7 cellular contexts compared by ENCODE assay signal in the genomic region with DNA sequence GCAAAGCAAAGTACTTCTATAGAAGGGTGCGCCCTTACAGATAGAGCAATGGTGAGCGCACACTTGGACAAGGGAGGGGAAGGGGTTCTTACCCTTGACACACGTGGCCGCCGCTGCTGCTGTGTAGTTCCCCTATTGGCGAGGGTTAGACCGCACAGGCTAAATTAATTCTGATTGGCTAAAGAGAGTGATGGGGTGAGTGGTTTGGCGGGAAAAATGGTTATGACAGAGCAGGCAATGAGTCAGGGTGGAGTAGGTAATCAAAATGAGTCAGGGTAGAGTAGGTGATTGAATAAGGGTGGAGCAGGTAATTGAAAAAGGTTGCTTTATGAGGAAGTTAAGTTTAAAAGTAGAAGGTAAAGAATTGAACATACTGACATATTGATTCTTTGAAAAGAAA.
DNase-seq lines count a peak whose midpoint lies in the region; ATAC-seq, FAIRE-seq and TF ChIP-seq lines count a peak whose summit lies in the region.
"Not testable (repeated sequence)": the region's sequence is repeated elsewhere in the genome, so short reads cannot be mapped to it uniquely, and the experiment has no call there.

No MANE protein-coding gene starts in this region.

- not testable (repeated sequence) for BruUV-seq in Calu3 (replicated peaks; lab: Mats Ljungman, UMichigan); K562 (replicated peaks; lab: Mats Ljungman, UMichigan)

- not testable (repeated sequence) for H3K9me1 ChIP-seq in K562 (ENCODE audit: control insufficient read depth, insufficient read depth, low read length); keratinocyte (ENCODE audit: control insufficient read depth, extremely low read depth, insufficient read depth, low read length)

- not testable (repeated sequence) for TF ChIP-seq CTCF in Calu3 (IDR thresholded peaks at IDR 0.05; ENCODE audit: unreplicated experiment); NB4 (IDR thresholded peaks at IDR 0.05; ENCODE audit: low read depth, low read length); K562 (IDR thresholded peaks at IDR 0.05 in 2 of 3, conservative IDR thresholded peaks at IDR 0.05 in 1 of 3; ENCODE audit: insufficient read depth in 2 of 3, low read depth in 1 of 3, low read length in 3 of 3); keratinocyte (optimal IDR thresholded peaks at IDR 0.05 in 1 of 3, IDR thresholded peaks at IDR 0.05 in 1 of 3, conservative IDR thresholded peaks at IDR 0.05 in 1 of 3; ENCODE audit: extremely low read depth in 1 of 3, insufficient read depth in 2 of 3, low read length in 3 of 3)

- TF ChIP-seq POLR2A in NB4 (IDR thresholded peaks at IDR 0.05; ENCODE audit: extremely low read depth, insufficient read length); K562 (conservative IDR thresholded peaks at IDR 0.05): not testable (repeated sequence)

- H3K27me3 ChIP-seq in K562 (ENCODE audit: control insufficient read depth in 2 of 2, insufficient read depth in 2 of 2, low read length in 2 of 2); keratinocyte (ENCODE audit: control insufficient read depth, extremely low read depth, insufficient read depth, low read length); small intestine (ENCODE audit: control insufficient read depth in 2 of 2, insufficient read depth in 2 of 2, low read length in 2 of 2): not testable (repeated sequence)

- not testable (repeated sequence) for H3K4me3 ChIP-seq in NB4 (ENCODE audit: low read depth, low read length); K562; keratinocyte (ENCODE audit: control insufficient read depth in 2 of 3, extremely low read depth in 1 of 3, insufficient read depth in 2 of 3, low read depth in 1 of 3, low read length in 3 of 3); small intestine (ENCODE audit: low read depth in 1 of 2, low read length in 2 of 2)

- not testable (repeated sequence) for H3K27ac ChIP-seq in K562 (ENCODE audit: extremely low read depth, low read depth, low read length); small intestine (ENCODE audit: low read depth in 1 of 2, low read length in 1 of 2)
- H3K27ac ChIP-seq in keratinocyte (ENCODE audit: control insufficient read depth, insufficient read depth, low read length): peak overlapping the region; percentile 13

- not testable (repeated sequence) for H3K36me3 Mint-ChIP-seq in Calu3 (ENCODE audit: insufficient read depth, unreplicated experiment)

- not testable (repeated sequence) for TF ChIP-seq RAD21 in K562 (CRISPR knock-in tag; conservative IDR thresholded peaks at IDR 0.05 in 1 of 2, IDR thresholded peaks at IDR 0.05 in 1 of 2)

- not testable (repeated sequence) for H3K36me3 ChIP-seq in K562 (ENCODE audit: control insufficient read depth, insufficient read depth, low read length); keratinocyte (ENCODE audit: control insufficient read depth in 2 of 2, extremely low read depth in 1 of 2, insufficient read depth in 2 of 2, low read length in 2 of 2); small intestine (ENCODE audit: control insufficient read depth in 2 of 2, insufficient read depth in 2 of 2, low read length in 2 of 2)

- H3K9me3 Mint-ChIP-seq in Calu3 (ENCODE audit: low read depth, unreplicated experiment): not testable (repeated sequence)

- not testable (repeated sequence) for H3K4me3 Mint-ChIP-seq in Calu3 (ENCODE audit: low read depth, unreplicated experiment)

- ATAC-seq in K562: peak; percentile 46; the same call in 2 of the 3 replicates

- peaks cover 58% of the 10 kb centered on the region for H3K4me1 Mint-ChIP-seq in Calu3 (ENCODE audit: low read depth, unreplicated experiment)

- not testable (repeated sequence) for H3K4me2 ChIP-seq in K562 (ENCODE audit: insufficient read depth, low read length); keratinocyte (ENCODE audit: control insufficient read depth, extremely low read depth, insufficient read depth, low read depth, low read length)

- in situ Hi-C loops in K562 (cut with MboI): not testable (repeated sequence)

- not testable (repeated sequence) for H2AFZ ChIP-seq in K562 (ENCODE audit: low read depth, low read length); keratinocyte (ENCODE audit: control insufficient read depth, low read length)

- H3K4me1 ChIP-seq in K562 (replicated peaks in 1 of 2; ENCODE audit: control insufficient read depth in 2 of 2, insufficient read depth in 2 of 2, low read length in 2 of 2); keratinocyte (ENCODE audit: control insufficient read depth, extremely low read depth, insufficient read depth, low read length); small intestine (ENCODE audit: control insufficient read depth in 2 of 2, insufficient read depth in 1 of 2, low read depth in 1 of 2, low read length in 1 of 2): not testable (repeated sequence)

- POLR2A ChIA-PET in K562 (lab: Yijun Ruan, JAX): not testable (repeated sequence)

- H4K20me1 ChIP-seq in K562 (replicated peaks; ENCODE audit: control insufficient read depth, insufficient read depth, low read length); keratinocyte (ENCODE audit: control insufficient read depth, extremely low read depth, insufficient read depth, low read length): not testable (repeated sequence)

- dilution Hi-C loops in keratinocyte (cut with MboI; ENCODE audit: extremely low pct_ligation_motif_present, low sequenced_read_pairs): not testable (repeated sequence)

- 57% methylated on average over 8 of the region's 8 CpGs for WGBS in K562 (ENCODE audit: insufficient coverage, low coverage, missing lambda C conversion rate)
- WGBS in small intestine, 3 donors: 88 to 93% (median 92%) methylated on average over 8 of the region's 8 CpGs

- intact Hi-C loops in Calu3 (cut with micrococcal nuclease; ENCODE audit: unreplicated experiment); K562 (cut with micrococcal nuclease): not testable (repeated sequence)

- H3K9ac ChIP-seq in K562 (ENCODE audit: insufficient read depth in 1 of 2, low read depth in 2 of 2, low read length in 2 of 2); keratinocyte (ENCODE audit: control insufficient read depth, extremely low read depth, insufficient read depth, low read length): not testable (repeated sequence)

- CTCF ChIA-PET in Calu3 (lab: Charles Lee); K562 (lab: Yijun Ruan, JAX; ENCODE audit: low intra/inter-chr PET ratio): not testable (repeated sequence)

- peak overlapping the region; percentile 40 for H3K27ac Mint-ChIP-seq in Calu3 (ENCODE audit: unreplicated experiment)

- H3K79me2 ChIP-seq in K562 (ENCODE audit: control insufficient read depth, insufficient read depth, low read length) (peaks cover 53% of the 10 kb centered on the region), keratinocyte (ENCODE audit: control insufficient read depth, insufficient read depth, low read length) (peaks cover 70% of the 10 kb centered on the region)

- not testable (repeated sequence) for H3K9me3 ChIP-seq in K562 (replicated peaks; ENCODE audit: control insufficient read depth, insufficient read depth, low read depth, low read length); keratinocyte (ENCODE audit: control insufficient read depth, low read depth, low read length); small intestine (ENCODE audit: control insufficient read depth, low read depth)

- not testable (repeated sequence) for TF ChIP-seq EP300 in K562 (IDR thresholded peaks at IDR 0.05; ENCODE audit: low read length)

- not testable (repeated sequence) for FAIRE-seq in K562 (lab: Jason Lieb, UNC); keratinocyte (lab: Jason Lieb, UNC); small intestine (lab: Jason Lieb, UNC)

- H3K27me3 Mint-ChIP-seq in Calu3 (ENCODE audit: unreplicated experiment): not testable (repeated sequence)

- not testable (repeated sequence) for DNase-seq in Calu3; keratinocyte (ENCODE audit: low read depth, low spot score)
- DNase-seq in NB4 (ENCODE audit: low read depth) (peak; percentile 24), K562 (ENCODE audit: extremely low read depth in 1 of 4, low spot score in 3 of 4) (peak in 2 of 4 experiments; percentile 19 to 27), small intestine (peak; percentile 40)
- peak; percentile 11 for DNase-seq in activated CD4-positive, alpha-beta T cell treated with anti-CD3 and anti-CD28 coated beads for 48 hours
- DNase-seq in activated naive CD4-positive, alpha-beta T cell treated with Interleukin-2 at 50 U/mL for 16 hours: peak; percentile 12

TF ChIP-seq in K562, 482 proteins besides CTCF, POLR2A, EP300 and RAD21 (continues in another document):
- peak in 1 of 2 experiments; percentile 40 for TF ChIP-seq E2F6 (IDR thresholded peaks at IDR 0.05; ENCODE audit: borderline replicate concordance in 1 of 2, extremely low read depth in 1 of 2, insufficient read depth in 1 of 2, insufficient read length in 1 of 2, low read depth in 1 of 2, low read length in 1 of 2, poor library complexity in 1 of 2, severe bottlenecking in 1 of 2)
- 0 out of 4 replicates have a peak, but pooled peaks of 1 of the 2 experiments have one; percentile 16 for TF ChIP-seq TRIM24 (IDR thresholded peaks at IDR 0.05)
